ENCODE assay signal across 8 cellular contexts in genomic region chr19:37186071-37186470, GRCh38. TPM values are rescaled to one million over a fixed set of nuclear protein-coding genes. Genes with fewer than 3 reads are reported as not detected.
A peak's percentile ranks its signal among the peaks of the same experiment; 100 is the strongest.
DNase-seq lines count a peak whose midpoint lies in the region; ATAC-seq, FAIRE-seq and TF ChIP-seq lines count a peak whose summit lies in the region.
"Not testable (repeated sequence)": the region's sequence is repeated elsewhere in the genome, so short reads cannot be mapped to it uniquely, and the experiment has no call there.

No MANE protein-coding gene starts in this region.

- intact Hi-C loops in CD8-positive, alpha-beta T cell (cut with DNase I, micrococcal nuclease); K562 (cut with micrococcal nuclease): not testable (repeated sequence)

- not testable (repeated sequence) for TF ChIP-seq POLR2A in A549 (IDR thresholded peaks at IDR 0.05; ENCODE audit: low read length); K562 (conservative IDR thresholded peaks at IDR 0.05)

- not testable (repeated sequence) for H3K4me1 Mint-ChIP-seq in CD8-positive, alpha-beta T cell (ENCODE audit: low read depth); endodermal cell

- in situ Hi-C loops in K562 (cut with MboI) = not testable (repeated sequence)

- H3K9me3 Mint-ChIP-seq in CD8-positive, alpha-beta T cell = peaks cover 48% of the 10 kb centered on the region
- H3K9me3 Mint-ChIP-seq in endodermal cell = peaks cover 85% of the 10 kb centered on the region

- H3K36me3 Mint-ChIP-seq in CD8-positive, alpha-beta T cell = peaks cover 76% of the 10 kb centered on the region
- peaks cover 67% of the 10 kb centered on the region for H3K36me3 Mint-ChIP-seq in endodermal cell (ENCODE audit: low read depth)

- not testable (repeated sequence) for H3K4me1 ChIP-seq in A549; CD8-positive, alpha-beta T cell (ENCODE audit: insufficient read depth, low read length); adipocyte (ENCODE audit: control insufficient read depth, insufficient read depth, low read length); K562 (replicated peaks in 1 of 2; ENCODE audit: control insufficient read depth in 2 of 2, insufficient read depth in 2 of 2, low read length in 2 of 2); endodermal cell (ENCODE audit: control insufficient read depth, insufficient read depth, low read length); liver (ENCODE audit: control insufficient read depth in 4 of 4, insufficient read depth in 4 of 4, low read length in 3 of 4)

- H3K9ac ChIP-seq in adipocyte (ENCODE audit: low read length); K562 (ENCODE audit: insufficient read depth in 1 of 2, low read depth in 2 of 2, low read length in 2 of 2); endodermal cell (ENCODE audit: extremely low read depth, low read length, poor library complexity, severe bottlenecking); liver (ENCODE audit: low read depth in 1 of 2, low read length in 2 of 2): not testable (repeated sequence)

- TF ChIP-seq RAD21 in A549 (conservative IDR thresholded peaks at IDR 0.05 in 1 of 2, IDR thresholded peaks at IDR 0.05 in 1 of 2); K562 (CRISPR knock-in tag; conservative IDR thresholded peaks at IDR 0.05 in 1 of 2, IDR thresholded peaks at IDR 0.05 in 1 of 2); liver (IDR thresholded peaks at IDR 0.05): not testable (repeated sequence)

- not testable (repeated sequence) for H3K9me1 ChIP-seq in K562 (ENCODE audit: control insufficient read depth, insufficient read depth, low read length)

- H3K79me2 ChIP-seq in K562 (ENCODE audit: control insufficient read depth, insufficient read depth, low read length) = not testable (repeated sequence)

- TF ChIP-seq EP300 in A549 (IDR thresholded peaks at IDR 0.05); K562 (IDR thresholded peaks at IDR 0.05; ENCODE audit: low read length): not testable (repeated sequence)

- H3K4me2 ChIP-seq in A549; K562 (ENCODE audit: insufficient read depth, low read length): not testable (repeated sequence)

- POLR2A ChIA-PET in A549 (lab: Yijun Ruan, JAX); CD8-positive, alpha-beta T cell (lab: Charles Lee); K562 (lab: Yijun Ruan, JAX): not testable (repeated sequence)

- not testable (repeated sequence) for DNase-seq in A549 (ENCODE audit: low read depth in 1 of 2, low spot score in 1 of 2); CD8-positive, alpha-beta T cell; adipocyte (ENCODE audit: low read depth); K562 (ENCODE audit: extremely low read depth in 1 of 4, low spot score in 3 of 4); coronary artery (ENCODE audit: low spot score); endodermal cell; urothelium cell line (ENCODE audit: low spot score)

- H3K27me3 Mint-ChIP-seq in CD8-positive, alpha-beta T cell (ENCODE audit: low read depth); endodermal cell (ENCODE audit: insufficient read depth): not testable (repeated sequence)

- peaks cover 22% of the 10 kb centered on the region for H3K36me3 ChIP-seq in CD8-positive, alpha-beta T cell (ENCODE audit: insufficient read depth, low read length)
- H3K36me3 ChIP-seq in adipocyte (ENCODE audit: control insufficient read depth, insufficient read depth, low read length, severe bottlenecking) = peaks cover 73% of the 10 kb centered on the region
- not testable (repeated sequence) for H3K36me3 ChIP-seq in K562 (ENCODE audit: control insufficient read depth, insufficient read depth, low read length)
- peaks cover 27% of the 10 kb centered on the region for H3K36me3 ChIP-seq in endodermal cell (ENCODE audit: control insufficient read depth, insufficient read depth, low read length)
- H3K36me3 ChIP-seq in liver (ENCODE audit: control insufficient read depth in 4 of 4, insufficient read depth in 3 of 4, low read depth in 1 of 4, low read length in 3 of 4) = peaks cover 2 to 37% (median 34%) of the 10 kb centered on the region in 4 donors

- not testable (repeated sequence) for BruUV-seq in K562 (replicated peaks; lab: Mats Ljungman, UMichigan)

- not testable (repeated sequence) for ATAC-seq in A549; CD8-positive, alpha-beta T cell; K562

- CTCF ChIA-PET in A549 (lab: Yijun Ruan, JAX); CD8-positive, alpha-beta T cell (lab: Charles Lee); K562 (lab: Yijun Ruan, JAX; ENCODE audit: low intra/inter-chr PET ratio): not testable (repeated sequence)

- not testable (repeated sequence) for TF ChIP-seq CTCF in A549 (IDR thresholded peaks at IDR 0.05); CD8-positive, alpha-beta T cell (IDR thresholded peaks at IDR 0.05); K562 (IDR thresholded peaks at IDR 0.05 in 2 of 3, conservative IDR thresholded peaks at IDR 0.05 in 1 of 3; ENCODE audit: insufficient read depth in 2 of 3, low read depth in 1 of 3, low read length in 3 of 3); coronary artery (IDR thresholded peaks at IDR 0.05); endodermal cell (conservative IDR thresholded peaks at IDR 0.05); liver (IDR thresholded peaks at IDR 0.05; ENCODE audit: low read depth, low read length, missing input control)

- H3K4me3 Mint-ChIP-seq in CD8-positive, alpha-beta T cell; endodermal cell: not testable (repeated sequence)

- H3K4me3 ChIP-seq in A549, K562: not testable (repeated sequence)
- H3K4me3 ChIP-seq in CD8-positive, alpha-beta T cell (ENCODE audit: low read depth, low read length) = peak overlapping the region; percentile 15
- peak overlapping the region; percentile 60 for H3K4me3 ChIP-seq in adipocyte (ENCODE audit: low read length)
- peak overlapping the region; percentile 44 for H3K4me3 ChIP-seq in coronary artery
- peak overlapping the region; percentile 40 for H3K4me3 ChIP-seq in endodermal cell (ENCODE audit: low read length)
- peak overlapping the region in 2 of 3 donors; percentile 26 to 50 for H3K4me3 ChIP-seq in liver (ENCODE audit: low read depth in 1 of 3, low read length in 3 of 3)

- FAIRE-seq in A549 (lab: Jason Lieb, UNC) = peak; percentile 99
- FAIRE-seq in K562 (lab: Jason Lieb, UNC) = not testable (repeated sequence)
- FAIRE-seq in urothelium cell line (lab: Jason Lieb, UNC) = peak; percentile 88

- not testable (repeated sequence) for H3K27ac Mint-ChIP-seq in CD8-positive, alpha-beta T cell; endodermal cell

- H3K27me3 ChIP-seq in CD8-positive, alpha-beta T cell (ENCODE audit: insufficient read depth, low read length); adipocyte (replicated peaks; ENCODE audit: control insufficient read depth, insufficient read depth, low read length); K562 (ENCODE audit: control insufficient read depth in 2 of 2, insufficient read depth in 2 of 2, low read length in 2 of 2); endodermal cell (ENCODE audit: control insufficient read depth, insufficient read depth, low read length, poor library complexity, severe bottlenecking); liver (ENCODE audit: control insufficient read depth in 4 of 4, insufficient read depth in 4 of 4, low read length in 3 of 4): not testable (repeated sequence)

- not testable (repeated sequence) for H2AFZ ChIP-seq in K562 (ENCODE audit: low read depth, low read length)

- H4K20me1 ChIP-seq in K562 (replicated peaks; ENCODE audit: control insufficient read depth, insufficient read depth, low read length) = not testable (repeated sequence)

- WGBS in A549 (ENCODE audit: missing lambda C conversion rate) = 48% methylated on average over 4 of the region's 4 CpGs
- 12% methylated on average over 4 of the region's 4 CpGs for WGBS in K562 (ENCODE audit: insufficient coverage, low coverage, missing lambda C conversion rate)
- WGBS in endodermal cell (ENCODE audit: insufficient coverage in 1 of 2, insufficient read length in 1 of 2), 2 experiments = 93% methylated on average over 2 of the region's 4 CpGs; no CpG with 5 or more reads in 1 of the 2 experiments
- 96% methylated on average over 4 of the region's 4 CpGs for WGBS in liver

- H3K27ac ChIP-seq in A549; CD8-positive, alpha-beta T cell (ENCODE audit: low read depth, low read length); K562 (ENCODE audit: extremely low read depth, low read depth, low read length); coronary artery; endodermal cell (ENCODE audit: low read depth, low read length); liver (ENCODE audit: low read depth in 1 of 2, low read length in 2 of 2): not testable (repeated sequence)

- H3K9me3 ChIP-seq in A549 = peaks cover 90% of the 10 kb centered on the region
- peaks cover 42% of the 10 kb centered on the region for H3K9me3 ChIP-seq in CD8-positive, alpha-beta T cell (ENCODE audit: low read length)
- peaks cover 93% of the 10 kb centered on the region for H3K9me3 ChIP-seq in adipocyte (ENCODE audit: control insufficient read depth, low read length)
- H3K9me3 ChIP-seq in K562 (replicated peaks; ENCODE audit: control insufficient read depth, insufficient read depth, low read depth, low read length) = not testable (repeated sequence)
- peaks cover 62% of the 10 kb centered on the region for H3K9me3 ChIP-seq in endodermal cell (ENCODE audit: control insufficient read depth, low read length)
- peaks cover 36 to 75% (median 61%) of the 10 kb centered on the region in 4 donors for H3K9me3 ChIP-seq in liver (ENCODE audit: control insufficient read depth in 4 of 4, low read length in 3 of 4)

RNA-seq across cellular contexts. Expression of gene ZNF585A, which starts 13.6 kb away (rescaled TPM):
- polyA plus RNA-seq in A549 (2011; rRNA removed) (14.2 and 14.7 TPM in 2 replicates), A549 (2017; fragmentation: RNase III; extraction: RNeasy Plus Mini Kit Qiagen cat#74134 plus additional on column Dnase treatment) (4.4 to 5.1 TPM (median 5.0 TPM) in 3 replicates), K562 (2011; rRNA removed) (6.2 and 6.4 TPM in 2 replicates), K562 (2014; fragmentation: Illumina TruSeq; extraction: Trizol) (7.1 and 8.5 TPM in 2 replicates), K562 (2014; fragmentation: Nextera tagmentation; extraction: Ambion mirVana) (10 to 100 TPM; 29.6 to 31.0 TPM), K562 (2014; rRNA removed) (8.5 and 9.1 TPM in 2 replicates), liver (1 to 10 TPM; 3.0 to 3.5 TPM)
- polyA plus RNA-seq in A549 (2012; cell fraction: cytosol; rRNA removed) = 3.2 and 4.8 TPM in 2 replicates
- 0.98 and 2.5 TPM in 2 replicates for polyA plus RNA-seq in A549 (2012; cell fraction: nucleus; rRNA removed)
- 4.1 and 5.1 TPM in 2 replicates for polyA minus RNA-seq in A549 (2011; rRNA and poly(A)+ RNA removed)
- 1 to 10 TPM; 5.3 TPM for total RNA-seq in CD8-positive, alpha-beta T cell
- 1.3 and 3.3 TPM in 2 replicates for total RNA-seq in K562 (2011; cell fraction: chromatin; rRNA removed; ENCODE audit: low replicate concordance)
- total RNA-seq in K562 (2011; cell fraction: nucleolus; rRNA removed) = 0.67 and 1.4 TPM in 2 replicates
- total RNA-seq in K562 (2011; cell fraction: nucleoplasm; rRNA removed) = 1.8 and 2.7 TPM in 2 replicates
- total RNA-seq in K562 (2014; rRNA removed) (3.0 and 5.6 TPM in 2 replicates), K562 (2014; rRNA removed; fragmentation: Illumina TruSeq; extraction: Trizol) (10.0 and 12.0 TPM in 2 replicates), K562 (2015; rRNA removed; fragmentation: Illumina TruSeq; extraction: Trizol) (5.6 and 6.3 TPM in 2 replicates), K562 (2021) (4.9 and 6.1 TPM in 2 replicates), endodermal cell (10 to 100 TPM in 1 of 2 donors, 1 to 10 TPM in 1; 6.2 to 19.6 TPM), liver (1 to 10 TPM; 1.9 to 4.2 TPM)
- 2.2 and 5.2 TPM in 2 replicates for polyA plus RNA-seq in K562 (2011; cell fraction: cytosol; rRNA removed)
- 2.2 and 4.0 TPM in 2 replicates for polyA plus RNA-seq in K562 (2011; cell fraction: nucleus; rRNA removed)
- polyA plus RNA-seq in K562 (2012) = 8.8 and 14.6 TPM in 2 replicates
- polyA minus RNA-seq in K562 (2011; rRNA and poly(A)+ RNA removed) = 0.84 and 2.7 TPM in 2 replicates
- 0.19 and 0.46 TPM in 2 replicates for polyA minus RNA-seq in K562 (2011; cell fraction: cytosol; rRNA and poly(A)+ RNA removed)
- 0.54 and 2.1 TPM in 2 replicates for polyA minus RNA-seq in K562 (2011; cell fraction: nucleus; rRNA and poly(A)+ RNA removed)
- polyA plus RNA-seq in endodermal cell (2013, experiment 1 of 2) = 14.5 TPM
- polyA plus RNA-seq in endodermal cell (2013, experiment 2 of 2) = 15.4 TPM

RNA-seq across cellular contexts. Expression of gene ZNF585B, which starts 24.3 kb away (rescaled TPM):
- polyA plus RNA-seq in A549 (2011; rRNA removed) (14.1 and 15.1 TPM in 2 replicates), A549 (2017; fragmentation: RNase III; extraction: RNeasy Plus Mini Kit Qiagen cat#74134 plus additional on column Dnase treatment) (4.5 to 6.9 TPM (median 5.3 TPM) in 3 replicates), K562 (2011; rRNA removed) (4.2 and 6.5 TPM in 2 replicates), K562 (2014; fragmentation: Illumina TruSeq; extraction: Trizol) (3.3 and 4.8 TPM in 2 replicates), K562 (2014; fragmentation: Nextera tagmentation; extraction: Ambion mirVana) (10 to 100 TPM in 1 of 2 experiments, 1 to 10 TPM in 1; 7.9 to 11.0 TPM), K562 (2014; rRNA removed) (6.4 and 8.6 TPM in 2 replicates), liver (1 to 10 TPM in 1 of 2 donors, under 1 TPM in 1; 0.74 to 1.6 TPM)
- 5.6 and 6.1 TPM in 2 replicates for polyA plus RNA-seq in A549 (2012; cell fraction: cytosol; rRNA removed)
- 2.9 and 4.4 TPM in 2 replicates for polyA plus RNA-seq in A549 (2012; cell fraction: nucleus; rRNA removed)
- polyA minus RNA-seq in A549 (2011; rRNA and poly(A)+ RNA removed) = 18.1 and 19.0 TPM in 2 replicates
- total RNA-seq in CD8-positive, alpha-beta T cell = 1 to 10 TPM; 4.3 to 6.0 TPM
- total RNA-seq in K562 (2011; cell fraction: chromatin; rRNA removed; ENCODE audit: low replicate concordance) = 6.5 and 11.2 TPM in 2 replicates
- 7.8 and 13.9 TPM in 2 replicates for total RNA-seq in K562 (2011; cell fraction: nucleolus; rRNA removed)
- total RNA-seq in K562 (2011; cell fraction: nucleoplasm; rRNA removed) = 14.1 and 16.5 TPM in 2 replicates
- total RNA-seq in K562 (2014; rRNA removed) (3.7 and 5.8 TPM in 2 replicates), K562 (2014; rRNA removed; fragmentation: Illumina TruSeq; extraction: Trizol) (4.6 and 5.1 TPM in 2 replicates), K562 (2015; rRNA removed; fragmentation: Illumina TruSeq; extraction: Trizol) (5.1 and 5.3 TPM in 2 replicates), K562 (2021) (5.0 and 6.0 TPM in 2 replicates), endodermal cell (1 to 10 TPM; 5.2 to 9.1 TPM), liver (1 to 10 TPM; 4.4 to 8.8 TPM)
- polyA plus RNA-seq in K562 (2011; cell fraction: cytosol; rRNA removed) = 2.9 and 3.6 TPM in 2 replicates
- 7.1 and 8.0 TPM in 2 replicates for polyA plus RNA-seq in K562 (2011; cell fraction: nucleus; rRNA removed)
- 2.4 and 3.6 TPM in 2 replicates for polyA plus RNA-seq in K562 (2012)
- 4.0 and 6.8 TPM in 2 replicates for polyA minus RNA-seq in K562 (2011; rRNA and poly(A)+ RNA removed)
- 1.3 and 3.0 TPM in 2 replicates for polyA minus RNA-seq in K562 (2011; cell fraction: cytosol; rRNA and poly(A)+ RNA removed)
- 3.6 and 6.7 TPM in 2 replicates for polyA minus RNA-seq in K562 (2011; cell fraction: nucleus; rRNA and poly(A)+ RNA removed)
- polyA plus RNA-seq in endodermal cell (2013, experiment 1 of 2) = 4.1 TPM
- polyA plus RNA-seq in endodermal cell (2013, experiment 2 of 2) = 3.7 TPM

RNA-seq across cellular contexts. Expression of gene ZNF383, which starts 31.9 kb away (rescaled TPM):
- polyA plus RNA-seq in A549 (2011; rRNA removed) (13.0 and 13.1 TPM in 2 replicates), A549 (2017; fragmentation: RNase III; extraction: RNeasy Plus Mini Kit Qiagen cat#74134 plus additional on column Dnase treatment) (6.6 to 6.9 TPM (median 6.6 TPM) in 3 replicates), K562 (2011; rRNA removed) (5.6 and 6.1 TPM in 2 replicates), K562 (2014; fragmentation: Illumina TruSeq; extraction: Trizol) (4.2 and 4.6 TPM in 2 replicates), K562 (2014; fragmentation: Nextera tagmentation; extraction: Ambion mirVana) (1 to 10 TPM; 2.0 to 5.0 TPM), K562 (2014; rRNA removed) (4.4 and 6.2 TPM in 2 replicates), liver (1 to 10 TPM; 1.1 to 1.8 TPM)
- 2.5 and 3.5 TPM in 2 replicates for polyA plus RNA-seq in A549 (2012; cell fraction: cytosol; rRNA removed)
- 3.8 and 4.5 TPM in 2 replicates for polyA plus RNA-seq in A549 (2012; cell fraction: nucleus; rRNA removed)
- polyA minus RNA-seq in A549 (2011; rRNA and poly(A)+ RNA removed) = 10.0 TPM in 2 replicates
- total RNA-seq in CD8-positive, alpha-beta T cell = 10 to 100 TPM; 17.5 to 18.9 TPM
- total RNA-seq in K562 (2011; cell fraction: chromatin; rRNA removed; ENCODE audit: low replicate concordance) = 19.4 and 25.6 TPM in 2 replicates
- total RNA-seq in K562 (2011; cell fraction: nucleolus; rRNA removed) = 20.1 and 22.2 TPM in 2 replicates
- 23.5 and 35.2 TPM in 2 replicates for total RNA-seq in K562 (2011; cell fraction: nucleoplasm; rRNA removed)
- total RNA-seq in K562 (2014; rRNA removed) (3.5 and 4.9 TPM in 2 replicates), K562 (2014; rRNA removed; fragmentation: Illumina TruSeq; extraction: Trizol) (7.1 and 8.2 TPM in 2 replicates), K562 (2015; rRNA removed; fragmentation: Illumina TruSeq; extraction: Trizol) (4.3 and 5.6 TPM in 2 replicates), K562 (2021) (5.0 and 5.3 TPM in 2 replicates), endodermal cell (1 to 10 TPM; 5.7 to 7.3 TPM), liver (1 to 10 TPM; 2.9 to 3.2 TPM)
- polyA plus RNA-seq in K562 (2011; cell fraction: cytosol; rRNA removed) = 1.4 and 2.6 TPM in 2 replicates
- 4.9 and 6.3 TPM in 2 replicates for polyA plus RNA-seq in K562 (2011; cell fraction: nucleus; rRNA removed)
- polyA plus RNA-seq in K562 (2012) = 3.1 and 3.6 TPM in 2 replicates
- 6.8 and 7.2 TPM in 2 replicates for polyA minus RNA-seq in K562 (2011; rRNA and poly(A)+ RNA removed)
- 4.7 and 7.8 TPM in 2 replicates for polyA minus RNA-seq in K562 (2011; cell fraction: cytosol; rRNA and poly(A)+ RNA removed)
- polyA minus RNA-seq in K562 (2011; cell fraction: nucleus; rRNA and poly(A)+ RNA removed) = 5.9 and 11.8 TPM in 2 replicates
- polyA plus RNA-seq in endodermal cell (2013, experiment 1 of 2) = 5.7 TPM
- 5.2 TPM for polyA plus RNA-seq in endodermal cell (2013, experiment 2 of 2)
